12 cellular contexts compared by ENCODE assay signal in the genomic region with DNA sequence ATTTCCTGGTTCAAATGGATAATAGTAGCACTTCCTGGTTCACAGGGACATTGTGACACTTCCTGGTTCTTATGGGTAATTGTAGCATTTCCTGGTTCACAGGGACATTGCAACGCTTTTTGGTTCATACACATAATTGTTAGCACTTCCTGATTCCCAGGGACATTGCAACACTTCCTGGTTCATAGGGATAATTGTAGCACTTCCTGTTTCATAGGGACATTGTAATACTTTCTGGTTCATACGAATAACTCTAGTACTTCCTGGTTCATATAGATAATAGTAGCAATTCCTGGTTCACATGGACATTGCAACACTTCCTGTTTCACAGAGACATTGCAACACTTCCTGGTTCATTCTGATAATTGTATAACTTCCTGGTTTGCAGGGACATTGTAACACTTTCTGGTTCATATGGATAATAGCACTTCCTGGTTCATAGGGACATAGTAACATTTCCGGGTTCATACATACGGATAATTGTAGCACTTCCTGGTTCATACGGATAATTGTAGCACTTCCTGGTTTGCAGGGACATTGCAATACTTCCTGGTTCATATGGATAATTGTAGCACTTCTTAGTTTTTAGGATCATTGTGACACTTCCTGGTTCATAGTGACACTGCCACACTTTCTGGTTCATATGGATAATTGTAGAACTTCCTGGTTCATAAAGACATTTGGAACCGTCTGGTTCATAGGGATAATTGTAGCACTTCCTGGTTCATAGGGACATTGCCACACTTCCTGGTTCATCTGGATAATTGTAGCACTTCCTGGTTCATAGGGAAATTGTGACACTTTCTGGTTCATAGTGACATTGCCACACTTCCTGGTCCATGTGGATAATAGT.
DNase-seq lines count a peak whose midpoint lies in the region; ATAC-seq, FAIRE-seq and TF ChIP-seq lines count a peak whose summit lies in the region.
"Had no signal": no experiment of that assay in that cellular context is flagged by ENCODE, and none has a peak within 500 bp of the region (broad histone marks: within the 10 kb centered on the region; RNA-seq: fewer than 3 reads in every experiment).

No MANE protein-coding gene starts in this region.

- POLR2A ChIA-PET in A549 (lab: Yijun Ruan, JAX) = no interaction called here

- intact Hi-C loops in left colon (cut with DNase I, micrococcal nuclease) = no loop called here

- WGBS in A549 (ENCODE audit: missing lambda C conversion rate) = 93% methylated on average over 6 of the region's 6 CpGs

- H3K27ac ChIP-seq in A549 = peak overlapping the region; percentile 43 to 47; a peak in 4 of 6 replicates
- peak overlapping the region; percentile 33 for H3K27ac ChIP-seq in WERI-Rb-1

- no peak for ATAC-seq in A549
- ATAC-seq in left colon = peak; percentile 17
- ATAC-seq in GM21423 (IDR thresholded peaks at IDR 0.05; ENCODE audit: unreplicated experiment) = no peak

- no peaks in the 10 kb centered on the region for H3K27me3 ChIP-seq in WERI-Rb-1 (ENCODE audit: insufficient read depth, low read depth, severe bottlenecking)

- TF ChIP-seq RAD21 in A549 (conservative IDR thresholded peaks at IDR 0.05 in 1 of 2, IDR thresholded peaks at IDR 0.05 in 1 of 2) = no peak

- CTCF ChIA-PET in A549 (lab: Yijun Ruan, JAX) = no interaction called here

- no peak for TF ChIP-seq CTCF in A549 (IDR thresholded peaks at IDR 0.05)
- TF ChIP-seq CTCF in WERI-Rb-1 (IDR thresholded peaks at IDR 0.05; ENCODE audit: low read depth, low read length) = no peak

- peaks cover 29% of the 10 kb centered on the region for H3K36me3 ChIP-seq in WERI-Rb-1

- peaks cover 6% of the 10 kb centered on the region for H3K4me1 ChIP-seq in A549

- no peak overlapping the region for H3K4me3 ChIP-seq in A549
- no peak overlapping the region for H3K4me3 ChIP-seq in WERI-Rb-1 (ENCODE audit: low read depth, low read length)

- no peak overlapping the region for H3K4me2 ChIP-seq in A549

- H3K9me3 ChIP-seq in A549 (peaks cover 37% of the 10 kb centered on the region), WERI-Rb-1 (ENCODE audit: severe bottlenecking) (peaks cover 19% of the 10 kb centered on the region)

- DNase-seq in A549 (ENCODE audit: low read depth in 1 of 2, low spot score in 1 of 2) (peak in 1 of 2 experiments; percentile 24), GM19239 (ENCODE audit: insufficient read length, low spot score) (no peak), WERI-Rb-1 (no peak), left colon (no peak), activated gamma-delta T cell treated with Interleukin-2 at 50 U/mL for 16 hours (no peak), occipital lobe (lab: John Stamatoyannopoulos, UW) (no peak), NCI-H1436 treated with DMSO at 0.1 percent for 48 hours (lab: John Stamatoyannopoulos, UW) (no peak)
- DNase-seq: caudate nucleus, HFFc6, NCI-H510A treated with DMSO at 0.1 percent for 48 hours had no signal

- no peak for TF ChIP-seq EP300 in A549 (IDR thresholded peaks at IDR 0.05)

- FAIRE-seq in A549 (lab: Jason Lieb, UNC) (no peak), GM19239 (lab: Jason Lieb, UNC) (peak; percentile 75)
- FAIRE-seq: HTR-8/SVneo had no signal

- no peak for TF ChIP-seq POLR2A in A549 (IDR thresholded peaks at IDR 0.05; ENCODE audit: low read length)

TF ChIP-seq in A549, 52 proteins besides CTCF, POLR2A, EP300 and RAD21:
- TF ChIP-seq CHD4 (IDR thresholded peaks at IDR 0.05; ENCODE audit: borderline replicate concordance) (no peak), ZNF302 (CRISPR knock-in tag; IDR thresholded peaks at IDR 0.05) (0 out of 2 replicates have a peak, but pooled peaks have one; percentile 57), HEYL (CRISPR knock-in tag; IDR thresholded peaks at IDR 0.05) (no peak), NPAS2 (CRISPR knock-in tag; IDR thresholded peaks at IDR 0.05; ENCODE audit: borderline replicate concordance) (0 out of 2 replicates have a peak, but pooled peaks have one; percentile 13), CEBPB (IDR thresholded peaks at IDR 0.05) (peak; percentile 44 to 71; a peak in 2 of 4 replicates), EHF (CRISPR knock-in tag; IDR thresholded peaks at IDR 0.05) (peak; percentile 61; the same call in 1 of the 2 replicates), CHD2 (IDR thresholded peaks at IDR 0.05; ENCODE audit: low read length, partially characterized antibody) (no peak)
- TF ChIP-seq, protein P1, sequence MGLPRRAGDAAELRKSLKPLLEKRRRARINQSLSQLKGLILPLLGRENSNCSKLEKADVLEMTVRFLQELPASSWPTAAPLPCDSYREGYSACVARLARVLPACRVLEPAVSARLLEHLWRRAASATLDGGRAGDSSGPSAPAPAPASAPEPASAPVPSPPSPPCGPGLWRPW (IDR thresholded peaks at IDR 0.05) = peak; percentile 18; the same call in 1 of the 2 replicates
TF ChIP-seq in A549: peak in this region for 5.
